Comparison of ENCODE assay signal across 13 cellular contexts in genomic region chr10:24456319-24456718, GRCh38.
DNase-seq lines count a peak whose midpoint lies in the region; ATAC-seq, FAIRE-seq and TF ChIP-seq lines count a peak whose summit lies in the region.
"Had no signal": no experiment of that assay in that cellular context is flagged by ENCODE, and none has a peak within 500 bp of the region (broad histone marks: within the 10 kb centered on the region; RNA-seq: fewer than 3 reads in every experiment).

No MANE protein-coding gene starts in this region.

- H3K27ac ChIP-seq in HepG2 (ENCODE audit: extremely low read length, insufficient read depth, low read length) = no peak overlapping the region

- H3K4me1 ChIP-seq in HepG2 (ENCODE audit: insufficient read depth, low read length) = no peaks in the 10 kb centered on the region

- 89% methylated on average over 4 of the region's 4 CpGs for WGBS in HepG2 (ENCODE audit: low lambda C conversion rate)

- H3K4me3 ChIP-seq in AG09309 (ENCODE audit: control insufficient read depth, low read depth, low read length) = no peak overlapping the region
- peak overlapping the region; percentile 30 for H3K4me3 ChIP-seq in MG63
- H3K4me3 ChIP-seq in HepG2 (replicated peaks in 1 of 3; ENCODE audit: insufficient read depth in 1 of 3, low read depth in 2 of 3, low read length in 3 of 3) = no peak overlapping the region

- no peak for ATAC-seq in HepG2

- H3K27me3 ChIP-seq in MG63 (no peaks in the 10 kb centered on the region), HepG2 (ENCODE audit: control insufficient read depth in 1 of 2, insufficient read depth in 2 of 2, low read length in 2 of 2) (no peaks in the 10 kb centered on the region)

- no peaks in the 10 kb centered on the region for H3K9me3 ChIP-seq in MG63
- H3K9me3 ChIP-seq in HepG2 (ENCODE audit: low read length) = no peaks in the 10 kb centered on the region

- H3K4me2 ChIP-seq in HepG2 (ENCODE audit: low read depth, low read length) = no peak overlapping the region

- TF ChIP-seq EP300 in HepG2 (IDR thresholded peaks at IDR 0.05; ENCODE audit: low read depth in 2 of 2, low read length in 2 of 2) (no peak), HepG2 (CRISPR knock-in tag; IDR thresholded peaks at IDR 0.05; ENCODE audit: borderline replicate concordance) (no peak)

- POLR2A ChIA-PET in HepG2 (lab: Yijun Ruan, JAX) = interaction anchor here (1.1 kb wide), 1 partner anchor 10 kb away, joined by 4 read pairs; no protein-coding TSS in a partner anchor

- TF ChIP-seq RAD21 in HepG2 (CRISPR knock-in tag; IDR thresholded peaks at IDR 0.05) = no peak

- no peaks in the 10 kb centered on the region for H4K20me1 ChIP-seq in HepG2 (ENCODE audit: insufficient read depth, low read length)

- no peak for FAIRE-seq in HepG2 (lab: Jason Lieb, UNC)

- in situ Hi-C loops in HepG2 (cut with HindIII; ENCODE audit: extremely low pct_ligation_motif_present, low pct_unique_long_range_greater_than_20kb) = no loop called here

- H2AFZ ChIP-seq in HepG2 (ENCODE audit: low read length) = no peak overlapping the region

- H3K79me2 ChIP-seq in HepG2 (ENCODE audit: insufficient read depth, low read length) = no peaks in the 10 kb centered on the region

- peak; percentile 85 for DNase-seq in AG09309 (ENCODE audit: low read depth)
- DNase-seq in MG63 = peak; percentile 87
- DNase-seq in dedifferentiated amniotic fluid mesenchymal stem cell (ENCODE audit: extremely low spot score) = peak; percentile 43
- DNase-seq in myocyte (ENCODE audit: low read depth) = peak; percentile 88
- DNase-seq in HepG2 (ENCODE audit: low spot score) = no peak
- no peak for DNase-seq in posterior vena cava (ENCODE audit: low spot score)
- no peak for DNase-seq in activated CD4-positive, alpha-beta T cell treated with anti-CD3 and anti-CD28 coated beads for 48 hours
- no peak for DNase-seq in effector CD4-positive, alpha-beta T cell
- DNase-seq: activated CD4-positive, CD25-positive, alpha-beta regulatory T cell; CD4-positive, CD25-positive, alpha-beta regulatory T cell; effector CD8-positive, alpha-beta T cell; left cardiac atrium; NCI-H1092 treated with DMSO at 0.1 percent for 48 hours had no signal

- no peak overlapping the region for H3K9ac ChIP-seq in HepG2 (ENCODE audit: insufficient read depth, low read depth, low read length)

- TF ChIP-seq CTCF in AG09309 (IDR thresholded peaks at IDR 0.05; ENCODE audit: control insufficient read depth, insufficient read depth, low read depth, low read length, missing control alignments) (no peak), HepG2 (CRISPR knock-in tag; IDR thresholded peaks at IDR 0.05) (no peak)

- intact Hi-C loops in HepG2 (cut with micrococcal nuclease; ENCODE audit: unreplicated experiment) = no loop called here
- intact Hi-C loops in posterior vena cava (cut with DNase I) = no loop called here

- CTCF ChIA-PET in HepG2 (lab: Yijun Ruan, JAX; ENCODE audit: low intra/inter-chr PET ratio, low total read pairs) = no interaction called here

- H3K36me3 ChIP-seq in MG63 (no peaks in the 10 kb centered on the region), HepG2 (replicated peaks in 1 of 2; ENCODE audit: control insufficient read depth in 1 of 2, insufficient read depth in 2 of 2, low read length in 2 of 2) (no peaks in the 10 kb centered on the region; a peak in 2 of 5 replicates)

- BruUV-seq in HepG2 (replicated peaks; lab: Mats Ljungman, UMichigan) = no TSS peak

- TF ChIP-seq POLR2A in HepG2 (IDR thresholded peaks at IDR 0.05; ENCODE audit: insufficient read depth in 1 of 2, low read depth in 2 of 2, low read length in 2 of 2) = no peak

TF ChIP-seq in HepG2, 621 proteins besides CTCF, POLR2A, EP300 and RAD21 (continues in another document):
- no peak for TF ChIP-seq JUN (CRISPR knock-in tag; IDR thresholded peaks at IDR 0.05)
- TF ChIP-seq STAT6 (CRISPR knock-in tag; IDR thresholded peaks at IDR 0.05; ENCODE audit: borderline replicate concordance) = no peak
- TF ChIP-seq ZFAT (CRISPR knock-in tag; conservative IDR thresholded peaks at IDR 0.05) = no peak
- TF ChIP-seq MEF2D (CRISPR knock-in tag; IDR thresholded peaks at IDR 0.05) = no peak
- no peak for TF ChIP-seq ZNF569 (CRISPR knock-in tag; IDR thresholded peaks at IDR 0.05; ENCODE audit: borderline replicate concordance)
- TF ChIP-seq BATF2 (CRISPR knock-in tag; IDR thresholded peaks at IDR 0.05) = no peak
- TF ChIP-seq SRSF1 (optimal IDR thresholded peaks at IDR 0.05; ENCODE audit: low read depth, low read length) = no peak
- TF ChIP-seq ZNF784 (CRISPR knock-in tag; IDR thresholded peaks at IDR 0.05; ENCODE audit: borderline replicate concordance) = no peak
- no peak for TF ChIP-seq ZNF816 (CRISPR knock-in tag; IDR thresholded peaks at IDR 0.05; ENCODE audit: borderline replicate concordance)
- no peak for TF ChIP-seq AKNA (CRISPR knock-in tag; IDR thresholded peaks at IDR 0.05; ENCODE audit: borderline replicate concordance)

Comparison
In these comparisons a context has a peak if more than half of its experiments do, and no peak if none do; other contexts are left out.
1. DNase-seq: peak in AG09309 (single experiment), MG63 (single experiment), dedifferentiated amniotic fluid mesenchymal stem cell (single experiment) and myocyte (single experiment); none in HepG2 (single experiment), posterior vena cava (single experiment), activated CD4-positive, alpha-beta T cell treated with anti-CD3 and anti-CD28 coated beads for 48 hours (single experiment) and effector CD4-positive, alpha-beta T cell (single experiment).